ENCODE assay signal across 15 cellular contexts in the genomic region with DNA sequence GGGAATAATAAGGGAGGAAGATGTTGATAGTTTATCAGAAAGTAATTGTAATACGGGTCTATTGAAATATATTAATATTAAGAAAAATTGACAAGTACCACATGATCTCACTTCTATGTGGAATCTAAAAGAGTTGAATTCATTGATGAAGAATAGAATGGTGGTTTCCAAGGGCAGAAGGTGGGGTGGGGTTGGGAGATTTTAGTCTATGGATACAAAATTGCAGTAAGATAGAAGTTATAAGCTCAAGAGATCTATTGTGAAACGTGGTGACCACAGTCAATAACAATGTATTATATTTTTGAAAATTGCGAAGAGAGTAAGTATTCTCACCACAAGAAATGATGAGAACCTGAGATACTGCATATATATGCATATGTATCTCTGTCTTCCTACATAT. TPM values are rescaled to one million over a fixed set of nuclear protein-coding genes. Genes with fewer than 3 reads are reported as not detected.
DNase-seq lines count a peak whose midpoint lies in the region; ATAC-seq and TF ChIP-seq lines count a peak whose summit lies in the region.
"Had no signal": no experiment of that assay in that cellular context is flagged by ENCODE, and none has a peak within 500 bp of the region (broad histone marks: within the 10 kb centered on the region; RNA-seq: fewer than 3 reads in every experiment).

No MANE protein-coding gene starts in this region.

- intact Hi-C loops in esophagus squamous epithelium (cut with DNase I): no loop called here

- no peaks in the 10 kb centered on the region for H3K27me3 ChIP-seq in SK-N-SH (ENCODE audit: insufficient read depth)
- H3K27me3 ChIP-seq in smooth muscle cell (ENCODE audit: low read depth): no peaks in the 10 kb centered on the region
- H3K27me3 ChIP-seq in esophagus squamous epithelium: no peaks in the 10 kb centered on the region
- H3K27me3 ChIP-seq: BLaER1 treated with 17β-estradiol and CSF1 and Interleukin-3, amounts not matched to agents 10 nM and 100 nM had no signal

- POLR2A ChIA-PET in SK-N-SH (lab: Yijun Ruan, JAX): no interaction called here

- no peak for TF ChIP-seq CTCF in SK-N-SH (IDR thresholded peaks at IDR 0.05)
- no peak for TF ChIP-seq CTCF in choroid plexus epithelial cell (conservative IDR thresholded peaks at IDR 0.05; ENCODE audit: low read depth, low read length)
- no peak for TF ChIP-seq CTCF in fibroblast of villous mesenchyme (IDR thresholded peaks at IDR 0.05; ENCODE audit: insufficient read depth, low read depth, low read length)
- TF ChIP-seq CTCF in smooth muscle cell (IDR thresholded peaks at IDR 0.05; ENCODE audit: borderline replicate concordance, insufficient read depth, poor library complexity, severe bottlenecking): no peak
- no peak for TF ChIP-seq CTCF in esophagus squamous epithelium (IDR thresholded peaks at IDR 0.05)

- H3K4me1 ChIP-seq in SK-N-SH (ENCODE audit: control insufficient read depth in 1 of 2, insufficient read depth in 2 of 2, low read depth in 1 of 2, low read length in 1 of 2) (peaks cover 0 to 24% of the 10 kb centered on the region in 2 experiments; a peak in 3 of 4 replicates), smooth muscle cell (ENCODE audit: low read depth) (peaks cover 23% of the 10 kb centered on the region), esophagus squamous epithelium (peaks cover 0 to 8% (median 0%) of the 10 kb centered on the region in 3 donors)
- H3K4me1 ChIP-seq: BLaER1 treated with 17β-estradiol and CSF1 and Interleukin-3, amounts not matched to agents 10 nM and 100 nM had no signal

- no peak for TF ChIP-seq RAD21 in SK-N-SH (IDR thresholded peaks at IDR 0.05; ENCODE audit: low read length)

- H3K9me3 ChIP-seq in SK-N-SH: no peaks in the 10 kb centered on the region
- H3K9me3 ChIP-seq in smooth muscle cell (replicated peaks; ENCODE audit: low read depth): no peaks in the 10 kb centered on the region
- H3K9me3 ChIP-seq in esophagus squamous epithelium: no peaks in the 10 kb centered on the region
- H3K9me3 ChIP-seq: BLaER1 treated with 17β-estradiol and CSF1 and Interleukin-3, amounts not matched to agents 10 nM and 100 nM had no signal

- peaks cover 2% of the 10 kb centered on the region for H3K27me3 Mint-ChIP-seq in activated T-cell treated with anti-CD3 and anti-CD28 coated beads, Interleukin-2, amount 50 U/mL, for 24 hours

- H3K4me1 Mint-ChIP-seq in activated T-cell treated with anti-CD3 and anti-CD28 coated beads, Interleukin-2, amount 50 U/mL, for 24 hours (ENCODE audit: low read depth): no peaks in the 10 kb centered on the region

- no peak for TF ChIP-seq EP300 in SK-N-SH (IDR thresholded peaks at IDR 0.05; ENCODE audit: borderline replicate concordance in 1 of 2, low read depth in 1 of 2, low read length in 1 of 2)

- H3K79me2 ChIP-seq in SK-N-SH (ENCODE audit: insufficient read depth) (peaks cover 5% of the 10 kb centered on the region; the same call in 1 of the 2 replicates), smooth muscle cell (ENCODE audit: low read depth) (no peaks in the 10 kb centered on the region)

- H3K9me2 ChIP-seq in SK-N-SH: no peaks in the 10 kb centered on the region

- H3K36me3 ChIP-seq in SK-N-SH (replicated peaks in 1 of 2; ENCODE audit: control insufficient read depth in 1 of 2, insufficient read depth in 2 of 2, low read length in 1 of 2) (peaks cover 45 to 50% of the 10 kb centered on the region in 2 experiments), smooth muscle cell (ENCODE audit: low read depth) (peaks cover 32% of the 10 kb centered on the region), esophagus squamous epithelium (peaks cover 0 to 4% (median 0%) of the 10 kb centered on the region in 3 donors)
- H3K36me3 ChIP-seq: BLaER1 treated with 17β-estradiol and CSF1 and Interleukin-3, amounts not matched to agents 10 nM and 100 nM had no signal

- H3K4me3 ChIP-seq in SK-N-SH (ENCODE audit: low read depth in 2 of 2, low read length in 1 of 2): no peak overlapping the region
- no peak overlapping the region for H3K4me3 ChIP-seq in choroid plexus epithelial cell (ENCODE audit: low read depth, low read length)
- no peak overlapping the region for H3K4me3 ChIP-seq in fibroblast of villous mesenchyme (ENCODE audit: low read depth, low read length)
- no peak overlapping the region for H3K4me3 ChIP-seq in smooth muscle cell
- no peak overlapping the region for H3K4me3 ChIP-seq in esophagus squamous epithelium
- H3K4me3 ChIP-seq: BLaER1 treated with 17β-estradiol and CSF1 and Interleukin-3, amounts not matched to agents 10 nM and 100 nM; GM12878 had no signal

- H3K27ac ChIP-seq in SK-N-SH (ENCODE audit: low read depth in 2 of 2, low read length in 1 of 2): peak overlapping the region; percentile 62 to 84; a peak in 2 of 4 replicates
- H3K27ac ChIP-seq in smooth muscle cell (ENCODE audit: low read depth): peak overlapping the region; percentile 99
- H3K27ac ChIP-seq in esophagus squamous epithelium: no peak overlapping the region
- H3K27ac ChIP-seq: BLaER1 treated with 17β-estradiol and CSF1 and Interleukin-3, amounts not matched to agents 10 nM and 100 nM had no signal

- H4K20me1 ChIP-seq in SK-N-SH (ENCODE audit: insufficient read depth) (no peaks in the 10 kb centered on the region), smooth muscle cell (ENCODE audit: low read depth) (peaks cover 35% of the 10 kb centered on the region)
- H4K20me1 ChIP-seq: BLaER1 treated with 17β-estradiol and CSF1 and Interleukin-3, amounts not matched to agents 10 nM and 100 nM had no signal

- WGBS in SK-N-SH (ENCODE audit: low lambda C conversion rate): 94% methylated on average over 3 of the region's 3 CpGs
- WGBS in smooth muscle cell (ENCODE audit: low lambda C conversion rate): 74% methylated on average over 3 of the region's 3 CpGs
- 75 to 79% methylated on average over 3 of the region's 3 CpGs for WGBS in esophagus squamous epithelium, 2 donors

- CTCF ChIA-PET in SK-N-SH (lab: Yijun Ruan, JAX): interaction anchor here (1.2 kb wide), 1 partner anchor 475 kb away, joined by 3 read pairs; no protein-coding TSS in a partner anchor

- no peak overlapping the region for H3K4me2 ChIP-seq in SK-N-SH
- H3K4me2 ChIP-seq in smooth muscle cell: no peak overlapping the region
- H3K4me2 ChIP-seq: BLaER1 treated with 17β-estradiol and CSF1 and Interleukin-3, amounts not matched to agents 10 nM and 100 nM had no signal

- ATAC-seq in HG03095 (IDR thresholded peaks at IDR 0.05; ENCODE audit: unreplicated experiment): no peak
- ATAC-seq: GM12878, HepG2 had no signal

- H3F3A ChIP-seq in SK-N-SH (replicated peaks; ENCODE audit: insufficient read depth): peaks cover 78% of the 10 kb centered on the region
- H3F3A ChIP-seq in smooth muscle cell (ENCODE audit: low read depth): peaks cover 87% of the 10 kb centered on the region

- DNase-seq in SK-N-SH (no peak), choroid plexus epithelial cell (ENCODE audit: low read depth) (peak; percentile 49), fibroblast of villous mesenchyme (ENCODE audit: low read depth) (peak; percentile 80), smooth muscle cell (lab: John Stamatoyannopoulos, UW; ENCODE audit: unreplicated experiment) (no peak), esophagus squamous epithelium (lab: John Stamatoyannopoulos, UW) (no peak)
- DNase-seq in activated T-cell treated with anti-CD3 and anti-CD28 coated beads, Interleukin-2, amount 50 U/mL, for 24 hours: no peak
- DNase-seq: 8988T; CD4-positive, alpha-beta T cell; DMS79; GOT3; H9 had no signal

- no peak overlapping the region for H3K4me3 Mint-ChIP-seq in activated T-cell treated with anti-CD3 and anti-CD28 coated beads, Interleukin-2, amount 50 U/mL, for 24 hours
- H3K4me3 Mint-ChIP-seq: CD4-positive, alpha-beta T cell; H9 had no signal

- no peak overlapping the region for H3K9ac ChIP-seq in SK-N-SH
- no peak overlapping the region for H3K9ac ChIP-seq in smooth muscle cell (ENCODE audit: low read depth)
- H3K9ac ChIP-seq: BLaER1 treated with 17β-estradiol and CSF1 and Interleukin-3, amounts not matched to agents 10 nM and 100 nM had no signal

- H3K27ac Mint-ChIP-seq in activated T-cell treated with anti-CD3 and anti-CD28 coated beads, Interleukin-2, amount 50 U/mL, for 24 hours: no peak overlapping the region
- H3K27ac Mint-ChIP-seq: CD4-positive, alpha-beta T cell had no signal

- H2AFZ ChIP-seq in SK-N-SH (ENCODE audit: low read depth) (no peak overlapping the region), smooth muscle cell (ENCODE audit: low read depth) (no peak overlapping the region)

- no peaks in the 10 kb centered on the region for H3K9me3 Mint-ChIP-seq in activated T-cell treated with anti-CD3 and anti-CD28 coated beads, Interleukin-2, amount 50 U/mL, for 24 hours
- H3K9me3 Mint-ChIP-seq: CD4-positive, alpha-beta T cell; H9 had no signal

- no peak for TF ChIP-seq POLR2A in esophagus squamous epithelium (IDR thresholded peaks at IDR 0.05)

- H3K36me3 Mint-ChIP-seq in activated T-cell treated with anti-CD3 and anti-CD28 coated beads, Interleukin-2, amount 50 U/mL, for 24 hours (ENCODE audit: low read depth): no peaks in the 10 kb centered on the region

TF ChIP-seq in SK-N-SH, 30 proteins besides CTCF, POLR2A, EP300 and RAD21 (continues in another document):
- TF ChIP-seq GATA2 (CRISPR knock-in tag; IDR thresholded peaks at IDR 0.05) (no peak), NRF1 (IDR thresholded peaks at IDR 0.05; ENCODE audit: low read depth, low read length) (no peak), TAF1 (IDR thresholded peaks at IDR 0.05; ENCODE audit: borderline replicate concordance, low read depth, low read length) (no peak), POLR2AphosphoS5 (IDR thresholded peaks at IDR 0.05; ENCODE audit: low read depth, low read length) (no peak), ELF1 (IDR thresholded peaks at IDR 0.05) (no peak), IRF3 (IDR thresholded peaks at IDR 0.05; ENCODE audit: low read depth, low read length) (no peak), GABPA (IDR thresholded peaks at IDR 0.05; ENCODE audit: low read depth) (no peak), FOXJ3 (CRISPR knock-in tag; IDR thresholded peaks at IDR 0.05) (no peak)

RNA-seq across cellular contexts. Expression of gene COL3A1, which starts 38.9 kb away (rescaled TPM):
- polyA plus RNA-seq in SK-N-SH (2012; rRNA removed) (900 and 987 TPM in 2 replicates), smooth muscle cell (9,077 and 11,807 TPM in 2 replicates)
- 795 and 912 TPM in 2 replicates for polyA plus RNA-seq in SK-N-SH (2012; cell fraction: cytosol; rRNA removed)
- polyA plus RNA-seq in SK-N-SH (2012; cell fraction: nucleus; rRNA removed): 770 and 1,016 TPM in 2 replicates
- total RNA-seq in fibroblast of villous mesenchyme (3,024 and 3,294 TPM in 2 replicates), smooth muscle cell (10,359 and 12,824 TPM in 2 replicates), esophagus squamous epithelium (100 to 1,000 TPM in 1 of 4 donors, 10 to 100 TPM in 3; 14.9 to 119 (median 63.8) TPM)
- total RNA-seq: CD4-positive, alpha-beta T cell; H9 had no signal
- polyA plus RNA-seq: HepG2 had no signal

Comparison
In these comparisons a context has a peak if more than half of its experiments do, and no peak if none do; other contexts are left out.
1. DNase-seq: peak in choroid plexus epithelial cell (single experiment) and fibroblast of villous mesenchyme (single experiment); none in SK-N-SH (single experiment), smooth muscle cell (single experiment), activated T-cell treated with anti-CD3 and anti-CD28 coated beads, Interleukin-2, amount 50 U/mL, for 24 hours (single experiment) and esophagus squamous epithelium (single experiment).
2. H3K27ac ChIP-seq: peak in SK-N-SH (2 of 2) and smooth muscle cell (single experiment); none in esophagus squamous epithelium (0 of 4).
3. RNA of gene COL3A1, which starts 38.9 kb away (total RNA-seq): 10,359 to 12,824 TPM in smooth muscle cell and 3,024 to 3,294 TPM in fibroblast of villous mesenchyme; 14.9 to 119 TPM in esophagus squamous epithelium; every median in the first group is over 10 times any median in the second.